9 cellular contexts compared by ENCODE assay signal in genomic region chr7:2209146-2209960, GRCh38. TPM values are rescaled to one million over a fixed set of nuclear protein-coding genes. Genes with fewer than 3 reads are reported as not detected.
DNase-seq lines count a peak whose midpoint lies in the region; ATAC-seq, FAIRE-seq and TF ChIP-seq lines count a peak whose summit lies in the region.
"Had no signal": no experiment of that assay in that cellular context is flagged by ENCODE, and none has a peak within 500 bp of the region (broad histone marks: within the 10 kb centered on the region; RNA-seq: fewer than 3 reads in every experiment).

No MANE protein-coding gene starts in this region.

- H2AFZ ChIP-seq in H1 (ENCODE audit: low read length), result no peak overlapping the region

- no peaks in the 10 kb centered on the region for H3K27me3 Mint-ChIP-seq in activated CD4-positive, alpha-beta T cell treated with anti-CD3 and anti-CD28 coated beads, Interleukin-2, amount 10 ng/mL, durations not matched to agents 24 days and 14 days
- H3K27me3 Mint-ChIP-seq in mesothelial cell of epicardium (ENCODE audit: low read depth), result no peaks in the 10 kb centered on the region

- no peaks in the 10 kb centered on the region for H3K23me2 ChIP-seq in H1 (ENCODE audit: low read depth, low read length)

- H2AK5ac ChIP-seq in H1 (ENCODE audit: low read depth, low read length), result no peak overlapping the region

- TF ChIP-seq RAD21 in H1 (IDR thresholded peaks at IDR 0.05 in 1 of 2, conservative IDR thresholded peaks at IDR 0.05 in 1 of 2; ENCODE audit: low read depth in 2 of 2, low read length in 2 of 2), result peak; percentile 93 to 96

- no peak overlapping the region for H3K4me3 ChIP-seq in H1 (ENCODE audit: extremely low read depth in 1 of 4, insufficient read depth in 2 of 4, low read depth in 3 of 4, low read length in 4 of 4)

- intact Hi-C loops in activated CD4-positive, alpha-beta T cell treated with anti-CD3 and anti-CD28 coated beads, Interleukin-2, amount 10 ng/mL, durations not matched to agents 24 days and 14 days (cut with micrococcal nuclease), result no loop called here

- H3K36me3 ChIP-seq in H1 (ENCODE audit: control insufficient read depth in 2 of 4, insufficient read depth in 4 of 4, low read length in 3 of 4), result peaks cover 8 to 41% (median 26%) of the 10 kb centered on the region in 4 experiments; a peak in 6 of 8 replicates

- TF ChIP-seq CTCF in H1 (IDR thresholded peaks at IDR 0.05; ENCODE audit: control extremely low read depth in 1 of 3, insufficient read depth in 1 of 3, low read depth in 1 of 3, low read length in 3 of 3), result peak; percentile 85 to 93 (median 90)
- peak; percentile 69 for TF ChIP-seq CTCF in mesothelial cell of epicardium (IDR thresholded peaks at IDR 0.05; ENCODE audit: unreplicated experiment)

- peaks cover 3% of the 10 kb centered on the region for H3K4me1 Mint-ChIP-seq in activated CD4-positive, alpha-beta T cell treated with anti-CD3 and anti-CD28 coated beads, Interleukin-2, amount 10 ng/mL, durations not matched to agents 24 days and 14 days
- H3K4me1 Mint-ChIP-seq in mesothelial cell of epicardium, result peaks cover 16% of the 10 kb centered on the region

- H3K79me2 ChIP-seq in H1 (ENCODE audit: control insufficient read depth in 1 of 2, insufficient read depth in 2 of 2, low read length in 2 of 2), result peaks cover 0 to 3% of the 10 kb centered on the region in 2 experiments; a peak in 1 of 4 replicates

- H3K4me1 ChIP-seq in H1 (replicated peaks in 1 of 4; ENCODE audit: control insufficient read depth in 3 of 4, insufficient read depth in 4 of 4, low read length in 3 of 4), result no peaks in the 10 kb centered on the region

- H3K9me3 Mint-ChIP-seq in activated CD4-positive, alpha-beta T cell treated with anti-CD3 and anti-CD28 coated beads, Interleukin-2, amount 10 ng/mL, durations not matched to agents 24 days and 14 days, result no peaks in the 10 kb centered on the region
- H3K9me3 Mint-ChIP-seq in mesothelial cell of epicardium, result no peaks in the 10 kb centered on the region

- peak; percentile 64 for ATAC-seq in stimulated activated naive CD8-positive, alpha-beta T cell treated with anti-CD3 and anti-CD28 coated beads, Interleukin-15, Interleukin-2, amounts not matched to agents 100 U/mL and 50 U/mL, for 24 hours

- no peak overlapping the region; the same call in 1 of the 2 replicates for H4K8ac ChIP-seq in H1 (ENCODE audit: extremely low read depth, insufficient read depth, low read length)

- no peak overlapping the region for H3K56ac ChIP-seq in H1 (replicated peaks; ENCODE audit: insufficient read length, low read depth, low read length)

- peaks cover 3 to 24% of the 10 kb centered on the region in 2 experiments for H4K20me1 ChIP-seq in H1 (replicated peaks in 1 of 2; ENCODE audit: control insufficient read depth in 1 of 2, insufficient read depth in 2 of 2, low read length in 2 of 2)

- FAIRE-seq in H54 (lab: Jason Lieb, UNC) (no peak), H1 (lab: Jason Lieb, UNC) (no peak)
- FAIRE-seq: colon had no signal

- H2BK120ac ChIP-seq in H1 (replicated peaks; ENCODE audit: low read depth, low read length), result no peak overlapping the region

- peak overlapping the region; percentile 61 for H2BK5ac ChIP-seq in H1 (ENCODE audit: low read depth, low read length)

- H3K27me3 ChIP-seq in H1 (replicated peaks in 1 of 4; ENCODE audit: control insufficient read depth in 3 of 4, extremely low read depth in 1 of 4, insufficient read depth in 3 of 4, low read length in 3 of 4), result no peaks in the 10 kb centered on the region

- no peak overlapping the region for H3K4me2 ChIP-seq in H1 (ENCODE audit: insufficient read depth in 1 of 2, low read depth in 2 of 2, low read length in 2 of 2)

- H3K14ac ChIP-seq in H1 (ENCODE audit: insufficient read length), result no peak overlapping the region

- no peaks in the 10 kb centered on the region for H3K9me3 ChIP-seq in H1 (ENCODE audit: insufficient read depth in 2 of 2, low read depth in 1 of 2, low read length in 1 of 2)

- no peak overlapping the region for H4K5ac ChIP-seq in H1 (ENCODE audit: insufficient read length, low read depth, low read length)

- H3K4me3 Mint-ChIP-seq in activated CD4-positive, alpha-beta T cell treated with anti-CD3 and anti-CD28 coated beads, Interleukin-2, amount 10 ng/mL, durations not matched to agents 24 days and 14 days, result no peak overlapping the region
- H3K4me3 Mint-ChIP-seq in mesothelial cell of epicardium, result no peak overlapping the region

- POLR2A ChIA-PET in H1 (lab: Charles Lee; ENCODE audit: partially characterized antibody), result interaction anchor here (0.6 to 1.0 kb wide), 2 partner anchors 24 to 110 kb away, joined by 3 to 4 read pairs; partner anchors contain the start of gene MAD1L1

- no peak overlapping the region for H2BK12ac ChIP-seq in H1 (ENCODE audit: low read depth, low read length)

- no peak for TF ChIP-seq EP300 in H1 (IDR thresholded peaks at IDR 0.05; ENCODE audit: borderline replicate concordance in 1 of 2, low read depth in 2 of 2, low read length in 2 of 2)

- H3K36me3 Mint-ChIP-seq in activated CD4-positive, alpha-beta T cell treated with anti-CD3 and anti-CD28 coated beads, Interleukin-2, amount 10 ng/mL, durations not matched to agents 24 days and 14 days (ENCODE audit: low read depth), result peaks cover 34% of the 10 kb centered on the region
- peaks cover 47% of the 10 kb centered on the region for H3K36me3 Mint-ChIP-seq in mesothelial cell of epicardium

- H3K23ac ChIP-seq in H1 (ENCODE audit: insufficient read length), result no peak overlapping the region

- H3K79me1 ChIP-seq in H1 (ENCODE audit: low read depth, low read length), result no peaks in the 10 kb centered on the region

- WGBS in H1 (ENCODE audit: extremely low coverage in 1 of 2, insufficient coverage in 1 of 2, insufficient read length in 1 of 2, insufficient replicate concordance in 2 of 2, low coverage in 1 of 2, low lambda C conversion rate in 2 of 2, missing lambda C conversion rate in 1 of 2), 2 experiments, result 76% methylated on average over 18 of the region's 21 CpGs; no CpG with 5 or more reads in 1 of the 2 experiments

- H4K91ac ChIP-seq in H1 (replicated peaks; ENCODE audit: insufficient read length, low read length), result no peak overlapping the region

- H3K27ac Mint-ChIP-seq in activated CD4-positive, alpha-beta T cell treated with anti-CD3 and anti-CD28 coated beads, Interleukin-2, amount 10 ng/mL, durations not matched to agents 24 days and 14 days, result peak overlapping the region; percentile 49
- no peak overlapping the region for H3K27ac Mint-ChIP-seq in mesothelial cell of epicardium

- no peak overlapping the region for H3K9ac ChIP-seq in H1 (replicated peaks in 1 of 4; ENCODE audit: extremely low read depth in 1 of 4, low read depth in 3 of 4, low read length in 3 of 4)

- DNase-seq in GM03348 (ENCODE audit: low spot score) (peak; percentile 94), H54 (ENCODE audit: insufficient read length, low spot score) (peak; percentile 90), NCI-H2107 (lab: John Stamatoyannopoulos, UW) (peak; percentile 73), H1 (ENCODE audit: low read depth in 1 of 2, low spot score in 2 of 2) (peak; percentile 39 to 86), mesothelial cell of epicardium (ENCODE audit: low spot score in 2 of 2, unreplicated experiment in 2 of 2) (peak; percentile 58 to 81), SKM-1 treated with dmso at 0.1 percent for 144 hours (lab: John Stamatoyannopoulos, UW; ENCODE audit: unreplicated experiment) (no peak)
- peak; percentile 81 for DNase-seq in activated CD4-positive, alpha-beta T cell treated with anti-CD3 and anti-CD28 coated beads, Interleukin-2, amount 10 ng/mL, durations not matched to agents 24 days and 14 days
- peak; percentile 47 for DNase-seq in stimulated activated naive CD8-positive, alpha-beta T cell treated with anti-CD3 and anti-CD28 coated beads, Interleukin-15, Interleukin-2, amounts not matched to agents 100 U/mL and 50 U/mL, for 24 hours

- H3K27ac ChIP-seq in H1 (ENCODE audit: low read depth, low read length), result no peak overlapping the region

- no peak overlapping the region for H3K18ac ChIP-seq in H1 (ENCODE audit: extremely low read depth, low read length)

- no peak overlapping the region for H3K4ac ChIP-seq in H1 (replicated peaks; ENCODE audit: insufficient read length, low read depth, low read length)

- H2BK20ac ChIP-seq in H1 (ENCODE audit: low read length), result no peak overlapping the region

- no peak overlapping the region for H2BK15ac ChIP-seq in H1 (ENCODE audit: low read length)

- TF ChIP-seq POLR2A in H54 (IDR thresholded peaks at IDR 0.05; ENCODE audit: low read depth, low read length) (no peak), H1 (IDR thresholded peaks at IDR 0.05; ENCODE audit: control extremely low read depth in 1 of 2, low read depth in 2 of 2, low read length in 2 of 2) (no peak)

- CTCF ChIA-PET in H1 (lab: Charles Lee; ENCODE audit: partially characterized antibody), result interaction anchor here (0.7 to 1.8 kb wide), 29 partner anchors 12 to 789 kb away, joined by 3 to 9 read pairs (median 3); partner anchors contain the start of genes MRM2 and NUDT1

RNA-seq across cellular contexts. Expression of gene MAD1L1, which starts 23.4 kb away (rescaled TPM):
- 48.3 and 54.0 TPM in 2 replicates for total RNA-seq in activated CD4-positive, alpha-beta T cell treated with anti-CD3 and anti-CD28 coated beads, Interleukin-2, amount 10 ng/mL, durations not matched to agents 24 days and 14 days
- total RNA-seq in H1 (2021; fragmentation: NEBNext Ultra II Directional; extraction: Animal tissue kit (Norgen Biotek cat#: 25700)), result 38.8 and 40.4 TPM in 2 replicates
- polyA plus RNA-seq in H1 (2011; rRNA removed), result 44.6 and 61.5 TPM in 2 replicates
- 39.0 TPM for polyA plus RNA-seq in H1 (2011; cell fraction: cytosol; rRNA removed)
- 51.0 TPM for polyA plus RNA-seq in H1 (2011; cell fraction: nucleus; rRNA removed)
- 21.3 to 37.3 TPM (median 33.3 TPM) in 4 replicates for polyA plus RNA-seq in H1 (2012, experiment 1 of 2)
- polyA plus RNA-seq in H1 (2012, experiment 2 of 2), result 26.7 TPM
- 17.3 TPM for polyA plus RNA-seq in H1 (2013, experiment 1 of 2)
- polyA plus RNA-seq in H1 (2013, experiment 2 of 2), result 16.6 TPM
- 21.0 and 24.8 TPM in 2 replicates for polyA minus RNA-seq in H1 (2011; rRNA and poly(A)+ RNA removed)
- 34.5 TPM for polyA minus RNA-seq in H1 (2011; cell fraction: cytosol; rRNA and poly(A)+ RNA removed)
- 27.3 TPM for polyA minus RNA-seq in H1 (2011; cell fraction: nucleus; rRNA and poly(A)+ RNA removed)
- total RNA-seq in mesothelial cell of epicardium, result 39.0 to 45.0 TPM (median 41.2 TPM) in 3 replicates

RNA-seq across cellular contexts. Expression of gene MRM2, which starts 32.7 kb away (rescaled TPM):
- total RNA-seq in activated CD4-positive, alpha-beta T cell treated with anti-CD3 and anti-CD28 coated beads, Interleukin-2, amount 10 ng/mL, durations not matched to agents 24 days and 14 days, result 47.2 and 47.9 TPM in 2 replicates
- 38.6 and 38.7 TPM in 2 replicates for total RNA-seq in H1 (2021; fragmentation: NEBNext Ultra II Directional; extraction: Animal tissue kit (Norgen Biotek cat#: 25700))
- polyA plus RNA-seq in H1 (2011; rRNA removed), result 17.2 and 19.0 TPM in 2 replicates
- polyA plus RNA-seq in H1 (2011; cell fraction: cytosol; rRNA removed), result 26.2 TPM
- polyA plus RNA-seq in H1 (2011; cell fraction: nucleus; rRNA removed), result 20.0 TPM
- 36.9 to 43.2 TPM (median 37.8 TPM) in 4 replicates for polyA plus RNA-seq in H1 (2012, experiment 1 of 2)
- 19.2 TPM for polyA plus RNA-seq in H1 (2012, experiment 2 of 2)
- 28.5 TPM for polyA plus RNA-seq in H1 (2013, experiment 1 of 2)
- 29.2 TPM for polyA plus RNA-seq in H1 (2013, experiment 2 of 2)
- polyA minus RNA-seq in H1 (2011; rRNA and poly(A)+ RNA removed), result 26.9 and 29.8 TPM in 2 replicates
- 13.9 TPM for polyA minus RNA-seq in H1 (2011; cell fraction: cytosol; rRNA and poly(A)+ RNA removed)
- 13.0 TPM for polyA minus RNA-seq in H1 (2011; cell fraction: nucleus; rRNA and poly(A)+ RNA removed)
- 25.2 to 26.1 TPM (median 25.3 TPM) in 3 replicates for total RNA-seq in mesothelial cell of epicardium

RNA-seq across cellular contexts. Expression of gene NUDT1, which starts 32.7 kb away (rescaled TPM):
- 69.9 and 81.6 TPM in 2 replicates for total RNA-seq in activated CD4-positive, alpha-beta T cell treated with anti-CD3 and anti-CD28 coated beads, Interleukin-2, amount 10 ng/mL, durations not matched to agents 24 days and 14 days
- 76.1 and 85.2 TPM in 2 replicates for total RNA-seq in H1 (2021; fragmentation: NEBNext Ultra II Directional; extraction: Animal tissue kit (Norgen Biotek cat#: 25700))
- polyA plus RNA-seq in H1 (2011; rRNA removed), result 89.5 and 101 TPM in 2 replicates
- 97.8 TPM for polyA plus RNA-seq in H1 (2011; cell fraction: cytosol; rRNA removed)
- 69.8 TPM for polyA plus RNA-seq in H1 (2011; cell fraction: nucleus; rRNA removed)
- 103 to 158 TPM (median 150 TPM) in 4 replicates for polyA plus RNA-seq in H1 (2012, experiment 1 of 2)
- polyA plus RNA-seq in H1 (2012, experiment 2 of 2), result 122 TPM
- 52.9 TPM for polyA plus RNA-seq in H1 (2013, experiment 1 of 2)
- 59.3 TPM for polyA plus RNA-seq in H1 (2013, experiment 2 of 2)
- polyA minus RNA-seq in H1 (2011; rRNA and poly(A)+ RNA removed), result 29.5 and 36.6 TPM in 2 replicates
- 29.8 TPM for polyA minus RNA-seq in H1 (2011; cell fraction: cytosol; rRNA and poly(A)+ RNA removed)
- polyA minus RNA-seq in H1 (2011; cell fraction: nucleus; rRNA and poly(A)+ RNA removed), result 20.8 TPM
- total RNA-seq in mesothelial cell of epicardium, result 16.1 to 19.2 TPM (median 17.3 TPM) in 3 replicates
